ENCODE assay signal across 8 cellular contexts in the genomic region with DNA sequence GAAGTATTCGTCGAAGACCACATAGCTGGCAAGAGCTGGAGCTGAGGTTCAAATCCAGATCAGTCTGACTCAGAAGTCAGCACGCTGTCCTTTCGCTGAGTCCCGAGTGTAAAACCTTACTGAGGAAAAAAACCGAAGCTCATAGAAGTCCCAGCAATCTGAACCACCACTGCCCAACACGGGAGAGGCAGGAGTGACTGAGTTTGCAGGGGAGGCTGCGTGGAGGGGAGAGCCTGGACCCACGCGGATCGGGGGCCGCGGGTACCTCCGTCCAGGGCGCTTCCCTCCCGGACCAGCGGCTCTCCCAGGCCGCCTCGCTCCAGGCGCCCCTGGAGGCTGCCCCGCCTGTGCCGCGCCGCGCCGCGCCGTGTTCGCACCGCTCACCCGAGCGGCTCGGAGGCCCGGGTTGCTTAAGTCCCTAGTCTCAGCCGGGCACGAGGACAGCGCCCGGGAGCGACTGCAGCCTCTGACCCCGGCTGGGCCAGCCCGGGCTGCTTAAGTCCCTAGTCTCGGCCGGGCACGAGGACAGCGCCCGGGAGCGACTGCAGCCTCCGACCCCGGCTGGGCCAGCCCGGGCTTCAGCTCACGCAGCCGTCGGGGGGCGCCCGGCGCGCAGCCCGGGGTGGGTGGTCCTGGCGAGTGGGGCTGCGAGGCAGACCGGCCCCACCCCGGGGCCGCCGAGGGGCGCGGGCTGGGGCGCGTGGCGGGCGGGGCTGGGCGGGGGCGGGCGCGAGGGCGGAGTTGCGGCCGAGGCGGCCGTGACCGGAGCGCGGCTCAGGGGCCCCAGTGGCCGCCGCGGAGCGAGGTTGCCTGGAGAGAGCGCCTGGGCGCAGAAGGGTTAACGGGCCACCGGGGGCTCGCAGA. TPM values are rescaled to one million over a fixed set of nuclear protein-coding genes. Genes with fewer than 3 reads are reported as not detected.
DNase-seq lines count a peak whose midpoint lies in the region; ATAC-seq and TF ChIP-seq lines count a peak whose summit lies in the region.

A gene (plus strand): TSS at position 777 of the 864 bp plus-strand sequence. CDS start 2,881 bp downstream, outside the sequence.

- peaks cover 37% of the 10 kb centered on the region for H3K27me3 Mint-ChIP-seq in activated naive CD8-positive, alpha-beta T cell treated with anti-CD3 and anti-CD28 coated beads, Interleukin-2, amount 50 U/mL, for 24 hours

- no peak within 1 kb of the TSS for H3K27ac Mint-ChIP-seq in activated naive CD8-positive, alpha-beta T cell treated with anti-CD3 and anti-CD28 coated beads, Interleukin-2, amount 50 U/mL, for 24 hours

- H3K4me3 Mint-ChIP-seq in activated naive CD8-positive, alpha-beta T cell treated with anti-CD3 and anti-CD28 coated beads, Interleukin-2, amount 50 U/mL, for 24 hours = peak within 1 kb of the TSS; percentile 75

- peaks cover 54% of the 10 kb centered on the region for H3K4me1 ChIP-seq in left ventricle myocardium inferior

- no peaks in the 10 kb centered on the region for H3K36me3 Mint-ChIP-seq in activated naive CD8-positive, alpha-beta T cell treated with anti-CD3 and anti-CD28 coated beads, Interleukin-2, amount 50 U/mL, for 24 hours (ENCODE audit: low read depth)

- H3K4me1 Mint-ChIP-seq in activated naive CD8-positive, alpha-beta T cell treated with anti-CD3 and anti-CD28 coated beads, Interleukin-2, amount 50 U/mL, for 24 hours = peaks cover 31% of the 10 kb centered on the region

- peak within 1 kb of the TSS; percentile 93 for H3K27ac ChIP-seq in left ventricle myocardium inferior (replicated peaks)

- peak within 1 kb of the TSS; percentile 70 for H3K4me3 ChIP-seq in left ventricle myocardium inferior

- peak; percentile 46 for TF ChIP-seq CTCF in left ventricle myocardium inferior (IDR thresholded peaks at IDR 0.05; ENCODE audit: borderline replicate concordance)

- ATAC-seq in HG02623 (IDR thresholded peaks at IDR 0.05; ENCODE audit: unreplicated experiment) = peak; percentile 48
- ATAC-seq in activated naive CD8-positive, alpha-beta T cell treated with anti-CD3 and anti-CD28 coated beads, Interleukin-2, amount 50 U/mL, for 24 hours = peak; percentile 73
- ATAC-seq in GM21515 (IDR thresholded peaks at IDR 0.05; ENCODE audit: unreplicated experiment) = no peak
- no peak for ATAC-seq in GM19397 (IDR thresholded peaks at IDR 0.05; ENCODE audit: unreplicated experiment)

- intact Hi-C loops in left ventricle myocardium inferior (cut with micrococcal nuclease) = no loop called here
- intact Hi-C loops in posterior vena cava (cut with DNase I) = no loop called here

- H3K27me3 ChIP-seq in left ventricle myocardium inferior (ENCODE audit: low read depth) = no peaks in the 10 kb centered on the region

- no peaks in the 10 kb centered on the region for H3K36me3 ChIP-seq in left ventricle myocardium inferior

- no peaks in the 10 kb centered on the region for H3K9me3 ChIP-seq in left ventricle myocardium inferior (replicated peaks)

- no peaks in the 10 kb centered on the region for H3K9me3 Mint-ChIP-seq in activated naive CD8-positive, alpha-beta T cell treated with anti-CD3 and anti-CD28 coated beads, Interleukin-2, amount 50 U/mL, for 24 hours

- peak; percentile 82 for DNase-seq in EL
- peak; percentile 30 for DNase-seq in NOMO-1 treated with dmso at 0.1 percent for 144 hours (lab: John Stamatoyannopoulos, UW; ENCODE audit: unreplicated experiment)
- DNase-seq in activated naive CD8-positive, alpha-beta T cell treated with anti-CD3 and anti-CD28 coated beads, Interleukin-2, amount 50 U/mL, for 24 hours = peak; percentile 53
- DNase-seq in left ventricle myocardium inferior = peak; percentile 62
- DNase-seq in posterior vena cava (ENCODE audit: low spot score) = peak; percentile 92

RNA-seq across cellular contexts. Expression of the gene that starts here (rescaled TPM):
- total RNA-seq in left ventricle myocardium inferior (46.3 TPM), posterior vena cava (10 to 100 TPM; 79.6 to 99.6 TPM)

Comparison
In these comparisons a context has a peak if more than half of its experiments do, and no peak if none do; other contexts are left out.
1. DNase-seq: peak in every context shown above with its lines; median percentile 92 in posterior vena cava; 82 in EL; 62 in left ventricle myocardium inferior; 53 in activated naive CD8-positive, alpha-beta T cell treated with anti-CD3 and anti-CD28 coated beads, Interleukin-2, amount 50 U/mL, for 24 hours; 30 in NOMO-1 treated with dmso at 0.1 percent for 144 hours.
2. ATAC-seq: peak in HG02623 (single experiment) and activated naive CD8-positive, alpha-beta T cell treated with anti-CD3 and anti-CD28 coated beads, Interleukin-2, amount 50 U/mL, for 24 hours (single experiment); none in GM21515 (single experiment) and GM19397 (single experiment).